5 cellular contexts compared by ENCODE assay signal in genomic region chrX:44890687-44891086, GRCh38. TPM values are rescaled to one million over a fixed set of nuclear protein-coding genes. Genes with fewer than 3 reads are reported as not detected.
"Had no signal": no experiment of that assay in that cellular context is flagged by ENCODE, and none has a peak within 500 bp of the region (broad histone marks: within the 10 kb centered on the region; RNA-seq: fewer than 3 reads in every experiment).

No MANE protein-coding gene starts in this region.

RNA-seq across cellular contexts. Expression of gene DUSP21, which starts 46.9 kb away (rescaled TPM):
- total RNA-seq: GM23248, H1, H9, HepG2, HT1080 had no signal
